Comparison of ENCODE assay signal across 8 cellular contexts in genomic region chr6:97282726-97283617, GRCh38. TPM values are rescaled to one million over a fixed set of nuclear protein-coding genes. Genes with fewer than 3 reads are reported as not detected.
DNase-seq lines count a peak whose midpoint lies in the region; ATAC-seq, FAIRE-seq and TF ChIP-seq lines count a peak whose summit lies in the region.

MMS22L (minus strand) TSS chr6:97283216; CDS start chr6:97282477, 739 bp downstream.

- peak; percentile 96 for ATAC-seq in HG03442 (IDR thresholded peaks at IDR 0.05; ENCODE audit: unreplicated experiment)

- no peaks in the 10 kb centered on the region for H3K9me3 ChIP-seq in BE2C

- no peaks in the 10 kb centered on the region for H3K27me3 ChIP-seq in BE2C

- peaks cover 11% of the 10 kb centered on the region for H3K36me3 ChIP-seq in BE2C

- TF ChIP-seq CTCF in BE2C (IDR thresholded peaks at IDR 0.05; ENCODE audit: low read depth, low read length): no peak
- TF ChIP-seq CTCF in choroid plexus epithelial cell (conservative IDR thresholded peaks at IDR 0.05; ENCODE audit: low read depth, low read length): no peak

- peak; percentile 91 for FAIRE-seq in GM19239 (lab: Jason Lieb, UNC)

- no peaks in the 10 kb centered on the region for H3K4me1 ChIP-seq in BE2C

- H3K4me3 ChIP-seq in BE2C (ENCODE audit: low read depth, low read length): peak within 1 kb of the TSS; percentile 95
- H3K4me3 ChIP-seq in choroid plexus epithelial cell (ENCODE audit: low read depth, low read length): peak within 1 kb of the TSS; percentile 96

- DNase-seq in BE2C: peak; percentile 94
- peak; percentile 63 for DNase-seq in GM19239 (ENCODE audit: insufficient read length, low spot score)
- peak; percentile 75 for DNase-seq in NCI-H510A treated with DMSO at 0.1 percent for 48 hours (lab: John Stamatoyannopoulos, UW)
- DNase-seq in activated CD4-positive, alpha-beta T cell treated with anti-CD3 and anti-CD28 coated beads for 1 hour: peak; percentile 86
- DNase-seq in choroid plexus epithelial cell (ENCODE audit: low read depth): peak; percentile 96
- DNase-seq in kidney tubule cell (ENCODE audit: low spot score): peak; percentile 94
- DNase-seq in stimulated activated CD4-positive, alpha-beta T cell treated with anti-CD3 and anti-CD28 coated beads, Interleukin-1b, Interleukin-23, amount 100 ng/mL, for 24 hours (ENCODE audit: low read depth in 4 of 4, low spot score in 1 of 4): peak; percentile 79 to 87 (median 86)

RNA-seq across cellular contexts. Expression of gene MMS22L, which starts in this region (rescaled TPM):
- polyA plus RNA-seq in BE2C (2012; ENCODE audit: insufficient read depth, insufficient read length, low read depth): 3.2 TPM

Comparison
In these comparisons a context has a peak if more than half of its experiments do, and no peak if none do; other contexts are left out.
1. Peak in every context shown above with its lines: DNase-seq, ATAC-seq and H3K4me3 ChIP-seq.